ENCODE assay signal across 21 cellular contexts in genomic region chr18:77422974-77423373, GRCh38.
A peak's percentile ranks its signal among the peaks of the same experiment; 100 is the strongest.
DNase-seq lines count a peak whose midpoint lies in the region; ATAC-seq and TF ChIP-seq lines count a peak whose summit lies in the region.
"Had no signal": no experiment of that assay in that cellular context is flagged by ENCODE, and none has a peak within 500 bp of the region (broad histone marks: within the 10 kb centered on the region; RNA-seq: fewer than 3 reads in every experiment).

No MANE protein-coding gene starts in this region.

- no peaks in the 10 kb centered on the region for H3K27me3 ChIP-seq in neural progenitor cell
- H3K27me3 ChIP-seq: colonic mucosa, pancreas, thyroid gland had no signal

- no peak overlapping the region for H2AFZ ChIP-seq in neural progenitor cell (replicated peaks)

- no peak overlapping the region for H3K9ac ChIP-seq in neural progenitor cell

- ATAC-seq in WTC11 (no peak), GM21360 (IDR thresholded peaks at IDR 0.05; ENCODE audit: unreplicated experiment) (no peak)
- ATAC-seq: GM12878, pancreas had no signal

- H3K9me3 Mint-ChIP-seq in WTC11 = peaks cover 9% of the 10 kb centered on the region
- peaks cover 5% of the 10 kb centered on the region for H3K9me3 Mint-ChIP-seq in neural progenitor cell

- H4K20me1 ChIP-seq in neural progenitor cell (ENCODE audit: low read depth) = no peaks in the 10 kb centered on the region

- H3K27ac ChIP-seq in neural progenitor cell = no peak overlapping the region
- H3K27ac ChIP-seq: colonic mucosa, epithelial cell of prostate, pancreas, thyroid gland had no signal

- H3K4me1 Mint-ChIP-seq in WTC11 (peaks cover 41% of the 10 kb centered on the region), neural progenitor cell (peaks cover 13% of the 10 kb centered on the region)

- H3K4me3 Mint-ChIP-seq in WTC11 (peak overlapping the region; percentile 55), neural progenitor cell (peak overlapping the region; percentile 74)
- H3K4me3 Mint-ChIP-seq: CD4-positive, CD25-positive, alpha-beta regulatory T cell had no signal

- H3K27ac Mint-ChIP-seq in WTC11 (no peak overlapping the region), neural progenitor cell (no peak overlapping the region)
- H3K27ac Mint-ChIP-seq: CD4-positive, CD25-positive, alpha-beta regulatory T cell had no signal

- peaks cover 14% of the 10 kb centered on the region for H3K36me3 Mint-ChIP-seq in WTC11
- H3K36me3 Mint-ChIP-seq in neural progenitor cell = no peaks in the 10 kb centered on the region
- H3K36me3 Mint-ChIP-seq: CD4-positive, CD25-positive, alpha-beta regulatory T cell had no signal

- no peaks in the 10 kb centered on the region for H3K9me3 ChIP-seq in neural progenitor cell (ENCODE audit: low read depth)
- H3K9me3 ChIP-seq: colonic mucosa, pancreas, thyroid gland had no signal

- peak overlapping the region; percentile 92 for H3K4me2 ChIP-seq in neural progenitor cell

- peak; percentile 16 for DNase-seq in DMS79 treated with DMSO at 0.1 percent for 48 hours (lab: John Stamatoyannopoulos, UW)
- DNase-seq in DMS79 (lab: John Stamatoyannopoulos, UW) = no peak
- DNase-seq in NCI-H2171 (lab: John Stamatoyannopoulos, UW) = peak; percentile 4
- DNase-seq in WTC11 (ENCODE audit: low spot score) = no peak
- DNase-seq in neural progenitor cell (ENCODE audit: low spot score) = peak; percentile 20
- no peak for DNase-seq in epidermal melanocyte (ENCODE audit: insufficient read length, low spot score)
- DNase-seq in kidney tubule cell (ENCODE audit: low spot score) = no peak
- DNase-seq: activated gamma-delta T cell; aorta; CD4-positive, CD25-positive, alpha-beta regulatory T cell; colonic mucosa; GOT3; head of caudate nucleus; kidney glomerular epithelial cell; NCI-H1048; NCI-H226; pancreas; thyroid gland had no signal

- peak overlapping the region; percentile 73 for H3K4me3 ChIP-seq in neural progenitor cell
- H3K4me3 ChIP-seq: colonic mucosa, GM12878, pancreas, thyroid gland had no signal

- peaks cover 5% of the 10 kb centered on the region for H3F3A ChIP-seq in neural progenitor cell (ENCODE audit: low read depth)

- H3K4me1 ChIP-seq in neural progenitor cell = peaks cover 13% of the 10 kb centered on the region
- H3K4me1 ChIP-seq: colonic mucosa, pancreas, thyroid gland had no signal

- TF ChIP-seq CTCF in WTC11 (IDR thresholded peaks at IDR 0.05) (no peak), neural progenitor cell (IDR thresholded peaks at IDR 0.05) (peak; percentile 43)

- no peaks in the 10 kb centered on the region for H3K36me3 ChIP-seq in neural progenitor cell
- H3K36me3 ChIP-seq: colonic mucosa, pancreas, thyroid gland had no signal

- peaks cover 12% of the 10 kb centered on the region for H3K79me2 ChIP-seq in neural progenitor cell (ENCODE audit: low read depth)

- peaks cover 19% of the 10 kb centered on the region for H3K27me3 Mint-ChIP-seq in WTC11 (ENCODE audit: low read depth)
- no peaks in the 10 kb centered on the region for H3K27me3 Mint-ChIP-seq in neural progenitor cell (ENCODE audit: insufficient read depth, low read depth)

- POLR2A ChIA-PET in WTC11 (lab: Charles Lee) = no interaction called here

- CTCF ChIA-PET in WTC11 (lab: Charles Lee) = no interaction called here

TF ChIP-seq in WTC11, 78 proteins besides CTCF, POLR2A, EP300 and RAD21 (continues in another document):
- no peak for TF ChIP-seq KAT7 (CRISPR knock-in tag; IDR thresholded peaks at IDR 0.05; ENCODE audit: borderline replicate concordance)
- no peak for TF ChIP-seq FOXK1 (CRISPR knock-in tag; IDR thresholded peaks at IDR 0.05)
- no peak for TF ChIP-seq IRF2 (CRISPR knock-in tag; IDR thresholded peaks at IDR 0.05; ENCODE audit: borderline replicate concordance, low read depth)
- no peak for TF ChIP-seq ZNF138 (CRISPR knock-in tag; conservative IDR thresholded peaks at IDR 0.05)
- TF ChIP-seq FOXP1 (CRISPR knock-in tag; IDR thresholded peaks at IDR 0.05; ENCODE audit: borderline replicate concordance) = no peak
- TF ChIP-seq JUN (CRISPR knock-in tag; IDR thresholded peaks at IDR 0.05) = no peak
- TF ChIP-seq TEAD1 (CRISPR knock-in tag; IDR thresholded peaks at IDR 0.05) = no peak
- TF ChIP-seq ZBTB43 (CRISPR knock-in tag; IDR thresholded peaks at IDR 0.05) = no peak
- TF ChIP-seq TEAD4 (CRISPR knock-in tag; IDR thresholded peaks at IDR 0.05) = no peak
- no peak for TF ChIP-seq ZNF121 (CRISPR knock-in tag; IDR thresholded peaks at IDR 0.05)
- no peak for TF ChIP-seq NR3C1 (CRISPR knock-in tag; conservative IDR thresholded peaks at IDR 0.05; ENCODE audit: low read depth)
- TF ChIP-seq ZBTB21 (CRISPR knock-in tag; IDR thresholded peaks at IDR 0.05; ENCODE audit: borderline replicate concordance) = no peak
- TF ChIP-seq ATF2 (CRISPR knock-in tag; IDR thresholded peaks at IDR 0.05; ENCODE audit: borderline replicate concordance, low read depth) = no peak
- no peak for TF ChIP-seq ZNF416 (CRISPR knock-in tag; IDR thresholded peaks at IDR 0.05)
- no peak for TF ChIP-seq ZNF532 (CRISPR knock-in tag; IDR thresholded peaks at IDR 0.05; ENCODE audit: borderline replicate concordance)
- TF ChIP-seq PREB (CRISPR knock-in tag; IDR thresholded peaks at IDR 0.05; ENCODE audit: borderline replicate concordance) = no peak

Comparison
In these comparisons a context has a peak if more than half of its experiments do, and no peak if none do; other contexts are left out.
1. DNase-seq: peak in DMS79 treated with DMSO at 0.1 percent for 48 hours (single experiment), NCI-H2171 (single experiment) and neural progenitor cell (single experiment); none in DMS79 (single experiment), WTC11 (single experiment), epidermal melanocyte (single experiment) and kidney tubule cell (single experiment).